ENCODE assay signal across 1 cellular context in genomic region chr19:46885411-46885810, GRCh38.
TF ChIP-seq lines count a peak whose summit lies in the region.

No MANE protein-coding gene starts in this region.

TF ChIP-seq in SK-N-SH, 30 proteins besides CTCF, POLR2A, EP300 and RAD21 (continued from another document):
- no peak for TF ChIP-seq REST (IDR thresholded peaks at IDR 0.05; ENCODE audit: low read depth, low read length)
